Comparison of ENCODE assay signal across 9 cellular contexts in the genomic region with DNA sequence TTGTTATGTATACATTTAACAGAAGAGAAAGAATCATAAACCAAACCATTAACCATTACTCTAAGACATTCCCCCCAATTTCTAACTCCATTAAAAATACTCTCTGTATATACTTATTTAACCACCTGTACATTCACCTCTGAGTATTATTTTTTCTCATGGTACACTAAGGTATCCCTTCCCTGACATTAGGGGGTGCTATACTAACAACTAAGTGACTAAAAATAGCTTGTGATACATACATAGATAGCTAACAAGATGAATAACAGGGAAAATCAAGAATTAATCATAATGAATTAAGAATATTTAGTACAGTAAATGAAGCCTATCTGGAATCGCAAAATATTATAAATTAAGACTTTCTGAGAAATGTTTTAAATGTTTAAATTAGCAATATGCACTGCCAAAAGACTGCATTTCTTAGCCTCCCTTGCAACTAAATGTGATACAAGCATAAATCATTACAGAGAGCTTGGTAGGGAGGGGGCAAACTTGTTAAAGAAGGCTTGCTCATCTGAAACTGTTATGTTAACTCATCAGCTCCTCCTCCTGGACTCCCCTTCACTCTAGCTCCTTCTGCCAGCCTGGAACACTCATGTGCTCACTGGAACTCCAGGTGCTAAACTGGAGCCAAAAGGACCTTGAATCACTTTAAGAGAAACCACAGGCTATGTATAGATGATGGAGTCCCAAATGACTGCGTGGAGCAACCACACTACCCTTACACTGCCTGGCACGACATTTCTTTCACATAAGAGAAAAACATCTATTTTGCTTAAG. TPM values are rescaled to one million over a fixed set of nuclear protein-coding genes. Genes with fewer than 3 reads are reported as not detected.
A peak's percentile ranks its signal among the peaks of the same experiment; 100 is the strongest.
DNase-seq lines count a peak whose midpoint lies in the region; ATAC-seq and TF ChIP-seq lines count a peak whose summit lies in the region.
"Had no signal": no experiment of that assay in that cellular context is flagged by ENCODE, and none has a peak within 500 bp of the region (broad histone marks: within the 10 kb centered on the region; RNA-seq: fewer than 3 reads in every experiment).

No MANE protein-coding gene starts in this region.

- no peak for TF ChIP-seq POLR2A in GM18505 (IDR thresholded peaks at IDR 0.05; ENCODE audit: borderline replicate concordance, extremely low read depth, insufficient read depth, insufficient read length)
- no peak for TF ChIP-seq POLR2A in prostate gland (IDR thresholded peaks at IDR 0.05)

- H3K27ac Mint-ChIP-seq in CD14-positive monocyte: peak overlapping the region in 4 of 7 donors; percentile 45 to 79 (median 67)

- no peak overlapping the region for H3K4me3 Mint-ChIP-seq in CD14-positive monocyte

- DNase-seq in CD14-positive monocyte (ENCODE audit: low spot score) (no peak), NCI-H748 (lab: John Stamatoyannopoulos, UW; ENCODE audit: unreplicated experiment) (peak; percentile 46), dorsolateral prefrontal cortex (no peak), prostate gland (ENCODE audit: low spot score) (no peak), inferior parietal cortex (ENCODE audit: extremely low spot score) (no peak)
- no peak for DNase-seq in activated CD4-positive, CD25-positive, alpha-beta regulatory T cell treated with anti-CD3 and anti-CD28 coated beads, Interleukin-2, amount 50 U/mL, for 72 hours

- no peaks in the 10 kb centered on the region for H3K36me3 ChIP-seq in prostate gland

- H3K27me3 Mint-ChIP-seq in CD14-positive monocyte (ENCODE audit: low read depth in 3 of 3): no peaks in the 10 kb centered on the region

- no peaks in the 10 kb centered on the region for H3K4me1 ChIP-seq in prostate gland (replicated peaks)

- intact Hi-C loops in CD14-positive monocyte (cut with micrococcal nuclease): loop anchor here in 1 of 2 donors (2.0 kb wide), 1 partner anchor 17 kb away; no protein-coding TSS in a partner anchor
- intact Hi-C loops in dorsolateral prefrontal cortex (cut with DNase I): no loop called here
- intact Hi-C loops in prostate gland (cut with DNase I): loop anchor here (5.0 kb wide), 1 partner anchor 103 kb away; no protein-coding TSS in a partner anchor

- H3K27ac ChIP-seq in dorsolateral prefrontal cortex: no peak overlapping the region
- no peak overlapping the region for H3K27ac ChIP-seq in prostate gland
- H3K27ac ChIP-seq: skin epidermis had no signal

- H3K36me3 Mint-ChIP-seq in CD14-positive monocyte: peaks cover 41 to 54% of the 10 kb centered on the region in 2 donors

- H3K4me3 ChIP-seq in dorsolateral prefrontal cortex: no peak overlapping the region
- H3K4me3 ChIP-seq in prostate gland: no peak overlapping the region
- H3K4me3 ChIP-seq: skin epidermis had no signal

- H3K27me3 ChIP-seq in dorsolateral prefrontal cortex (no peaks in the 10 kb centered on the region), prostate gland (replicated peaks; ENCODE audit: insufficient read depth) (no peaks in the 10 kb centered on the region)

- H3K4me1 Mint-ChIP-seq in CD14-positive monocyte: peaks cover 7% of the 10 kb centered on the region

- 96% methylated on average over 3 of the region's 3 CpGs for WGBS in prostate gland

- ATAC-seq in GM18505 (IDR thresholded peaks at IDR 0.05; ENCODE audit: unreplicated experiment) (peak; percentile 88), HG02938 (IDR thresholded peaks at IDR 0.05; ENCODE audit: unreplicated experiment) (peak; percentile 71)

- TF ChIP-seq CTCF in CD14-positive monocyte (IDR thresholded peaks at IDR 0.05) (peak; percentile 74), dorsolateral prefrontal cortex (IDR thresholded peaks at IDR 0.05 in 54 of 56, conservative IDR thresholded peaks at IDR 0.05 in 2 of 56; ENCODE audit: low read depth in 1 of 56, partially characterized antibody in 56 of 56) (peak in 47 of 56 donors; percentile 7 to 65 (median 39)), prostate gland (IDR thresholded peaks at IDR 0.05) (peak in 3 of 4 experiments; percentile 36 to 51 (median 40))

- no peaks in the 10 kb centered on the region for H3K9me3 ChIP-seq in prostate gland

- peaks cover 3 to 12% (median 10%) of the 10 kb centered on the region in 7 donors for H3K9me3 Mint-ChIP-seq in CD14-positive monocyte

RNA-seq across cellular contexts. Expression of gene C2CD5, which starts 14.9 kb away (rescaled TPM):
- polyA plus RNA-seq in CD14-positive monocyte: 10 to 100 TPM; 13.0 to 13.6 TPM
- total RNA-seq in dorsolateral prefrontal cortex: 100 to 1,000 TPM in 110 of 120 experiments, 10 to 100 TPM in 10; 66.3 to 190 (median 136) TPM
- total RNA-seq in prostate gland: 10 to 100 TPM; 26.6 to 37.6 TPM
